In the genomic region with DNA sequence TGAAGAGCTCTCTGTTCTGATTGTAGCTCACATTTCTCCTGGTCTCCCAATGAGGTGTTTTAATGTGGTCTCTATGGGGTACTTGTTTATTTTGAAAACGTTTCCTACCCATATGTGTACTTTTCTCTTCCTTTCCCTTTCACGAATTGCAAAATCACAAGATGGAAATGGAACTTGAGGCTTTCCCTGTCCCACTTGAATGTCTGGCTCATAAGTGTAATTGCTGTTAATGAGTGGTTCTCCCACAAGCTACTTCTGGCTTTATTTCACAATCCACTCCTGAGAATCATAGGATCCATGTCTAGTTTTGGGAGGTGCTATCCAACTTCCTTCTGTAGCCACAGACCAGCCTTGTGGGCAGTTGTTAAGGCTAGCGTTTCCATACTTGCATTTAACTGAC, we compare ENCODE assay signal across 1 cellular context.
TF ChIP-seq lines count a peak whose summit lies in the region.

No MANE protein-coding gene starts in this region.

TF ChIP-seq in HEK293, 187 proteins besides CTCF, POLR2A, EP300 and RAD21 (continued from another document):
- TF ChIP-seq, protein P1, sequence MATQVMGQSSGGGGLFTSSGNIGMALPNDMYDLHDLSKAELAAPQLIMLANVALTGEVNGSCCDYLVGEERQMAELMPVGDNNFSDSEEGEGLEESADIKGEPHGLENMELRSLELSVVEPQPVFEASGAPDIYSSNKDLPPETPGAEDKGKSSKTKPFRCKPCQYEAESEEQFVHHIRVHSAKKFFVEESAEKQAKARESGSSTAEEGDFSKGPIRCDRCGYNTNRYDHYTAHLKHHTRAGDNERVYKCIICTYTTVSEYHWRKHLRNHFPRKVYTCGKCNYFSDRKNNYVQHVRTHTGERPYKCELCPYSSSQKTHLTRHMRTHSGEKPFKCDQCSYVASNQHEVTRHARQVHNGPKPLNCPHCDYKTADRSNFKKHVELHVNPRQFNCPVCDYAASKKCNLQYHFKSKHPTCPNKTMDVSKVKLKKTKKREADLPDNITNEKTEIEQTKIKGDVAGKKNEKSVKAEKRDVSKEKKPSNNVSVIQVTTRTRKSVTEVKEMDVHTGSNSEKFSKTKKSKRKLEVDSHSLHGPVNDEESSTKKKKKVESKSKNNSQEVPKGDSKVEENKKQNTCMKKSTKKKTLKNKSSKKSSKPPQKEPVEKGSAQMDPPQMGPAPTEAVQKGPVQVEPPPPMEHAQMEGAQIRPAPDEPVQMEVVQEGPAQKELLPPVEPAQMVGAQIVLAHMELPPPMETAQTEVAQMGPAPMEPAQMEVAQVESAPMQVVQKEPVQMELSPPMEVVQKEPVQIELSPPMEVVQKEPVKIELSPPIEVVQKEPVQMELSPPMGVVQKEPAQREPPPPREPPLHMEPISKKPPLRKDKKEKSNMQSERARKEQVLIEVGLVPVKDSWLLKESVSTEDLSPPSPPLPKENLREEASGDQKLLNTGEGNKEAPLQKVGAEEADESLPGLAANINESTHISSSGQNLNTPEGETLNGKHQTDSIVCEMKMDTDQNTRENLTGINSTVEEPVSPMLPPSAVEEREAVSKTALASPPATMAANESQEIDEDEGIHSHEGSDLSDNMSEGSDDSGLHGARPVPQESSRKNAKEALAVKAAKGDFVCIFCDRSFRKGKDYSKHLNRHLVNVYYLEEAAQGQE (tag by site-specific recombination; IDR thresholded peaks at IDR 0.05): 0 out of 2 replicates have a peak, but pooled peaks have one; percentile 11
- TF ChIP-seq SCRT2 (tag by site-specific recombination; IDR thresholded peaks at IDR 0.05) (no peak), ZNF324 (tag by site-specific recombination; IDR thresholded peaks at IDR 0.05) (no peak), ZNF677 (tag by site-specific recombination; IDR thresholded peaks at IDR 0.05) (no peak), ZSCAN30 (tag by site-specific recombination; IDR thresholded peaks at IDR 0.05) (no peak), ZNF768 (tag by site-specific recombination; IDR thresholded peaks at IDR 0.05) (no peak), PRDM1 (tag by site-specific recombination; IDR thresholded peaks at IDR 0.05) (0 out of 2 replicates have a peak, but pooled peaks have one; percentile 24), ZNF530 (tag by site-specific recombination; IDR thresholded peaks at IDR 0.05; ENCODE audit: low read depth) (no peak), ZNF23 (tag by site-specific recombination; IDR thresholded peaks at IDR 0.05; ENCODE audit: borderline replicate concordance) (no peak), ZNF341 (tag by site-specific recombination; IDR thresholded peaks at IDR 0.05; ENCODE audit: low read depth) (no peak), HOXD13 (CRISPR knock-in tag; IDR thresholded peaks at IDR 0.05; ENCODE audit: borderline replicate concordance) (no peak), SETDB1 (IDR thresholded peaks at IDR 0.05; ENCODE audit: insufficient read length, low read length) (no peak), ZNF114 (tag by site-specific recombination; IDR thresholded peaks at IDR 0.05) (no peak), MYNN (tag by site-specific recombination; IDR thresholded peaks at IDR 0.05; ENCODE audit: borderline replicate concordance) (no peak), ZNF610 (tag by site-specific recombination; IDR thresholded peaks at IDR 0.05; ENCODE audit: borderline replicate concordance) (no peak), ZNF658 (tag by site-specific recombination; IDR thresholded peaks at IDR 0.05) (no peak), BCL11A (tag by site-specific recombination; IDR thresholded peaks at IDR 0.05; ENCODE audit: low read depth) (no peak), ZFP69B (tag by site-specific recombination; IDR thresholded peaks at IDR 0.05) (no peak), ZNF747 (tag by site-specific recombination; IDR thresholded peaks at IDR 0.05) (no peak), SP3 (tag by site-specific recombination; IDR thresholded peaks at IDR 0.05) (no peak), KLF9 (tag by site-specific recombination; IDR thresholded peaks at IDR 0.05; ENCODE audit: low read depth) (no peak), ZBTB17 (tag by site-specific recombination; IDR thresholded peaks at IDR 0.05) (no peak), ZNF623 (tag by site-specific recombination; IDR thresholded peaks at IDR 0.05) (no peak), ZNF629 (tag by site-specific recombination; IDR thresholded peaks at IDR 0.05) (no peak), ZNF24 (tag by site-specific recombination; IDR thresholded peaks at IDR 0.05) (peak; percentile 50; the same call in 1 of the 2 replicates), ZNF16 (tag by site-specific recombination; IDR thresholded peaks at IDR 0.05; ENCODE audit: low read depth) (no peak), KLF7 (tag by site-specific recombination; IDR thresholded peaks at IDR 0.05; ENCODE audit: borderline replicate concordance) (no peak)
- TF ChIP-seq, protein P2, sequence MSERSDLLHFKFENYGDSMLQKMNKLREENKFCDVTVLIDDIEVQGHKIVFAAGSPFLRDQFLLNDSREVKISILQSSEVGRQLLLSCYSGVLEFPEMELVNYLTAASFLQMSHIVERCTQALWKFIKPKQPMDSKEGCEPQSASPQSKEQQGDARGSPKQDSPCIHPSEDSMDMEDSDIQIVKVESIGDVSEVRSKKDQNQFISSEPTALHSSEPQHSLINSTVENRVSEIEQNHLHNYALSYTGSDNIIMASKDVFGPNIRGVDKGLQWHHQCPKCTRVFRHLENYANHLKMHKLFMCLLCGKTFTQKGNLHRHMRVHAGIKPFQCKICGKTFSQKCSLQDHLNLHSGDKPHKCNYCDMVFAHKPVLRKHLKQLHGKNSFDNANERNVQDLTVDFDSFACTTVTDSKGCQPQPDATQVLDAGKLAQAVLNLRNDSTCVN (tag by site-specific recombination; optimal IDR thresholded peaks at IDR 0.05): no peak
- TF ChIP-seq, protein P3, sequence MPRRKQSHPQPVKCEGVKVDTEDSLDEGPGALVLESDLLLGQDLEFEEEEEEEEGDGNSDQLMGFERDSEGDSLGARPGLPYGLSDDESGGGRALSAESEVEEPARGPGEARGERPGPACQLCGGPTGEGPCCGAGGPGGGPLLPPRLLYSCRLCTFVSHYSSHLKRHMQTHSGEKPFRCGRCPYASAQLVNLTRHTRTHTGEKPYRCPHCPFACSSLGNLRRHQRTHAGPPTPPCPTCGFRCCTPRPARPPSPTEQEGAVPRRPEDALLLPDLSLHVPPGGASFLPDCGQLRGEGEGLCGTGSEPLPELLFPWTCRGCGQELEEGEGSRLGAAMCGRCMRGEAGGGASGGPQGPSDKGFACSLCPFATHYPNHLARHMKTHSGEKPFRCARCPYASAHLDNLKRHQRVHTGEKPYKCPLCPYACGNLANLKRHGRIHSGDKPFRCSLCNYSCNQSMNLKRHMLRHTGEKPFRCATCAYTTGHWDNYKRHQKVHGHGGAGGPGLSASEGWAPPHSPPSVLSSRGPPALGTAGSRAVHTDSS (tag by site-specific recombination; IDR thresholded peaks at IDR 0.05): no peak
- TF ChIP-seq, protein P4, sequence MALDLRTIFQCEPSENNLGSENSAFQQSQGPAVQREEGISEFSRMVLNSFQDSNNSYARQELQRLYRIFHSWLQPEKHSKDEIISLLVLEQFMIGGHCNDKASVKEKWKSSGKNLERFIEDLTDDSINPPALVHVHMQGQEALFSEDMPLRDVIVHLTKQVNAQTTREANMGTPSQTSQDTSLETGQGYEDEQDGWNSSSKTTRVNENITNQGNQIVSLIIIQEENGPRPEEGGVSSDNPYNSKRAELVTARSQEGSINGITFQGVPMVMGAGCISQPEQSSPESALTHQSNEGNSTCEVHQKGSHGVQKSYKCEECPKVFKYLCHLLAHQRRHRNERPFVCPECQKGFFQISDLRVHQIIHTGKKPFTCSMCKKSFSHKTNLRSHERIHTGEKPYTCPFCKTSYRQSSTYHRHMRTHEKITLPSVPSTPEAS (tag by site-specific recombination; IDR thresholded peaks at IDR 0.05): no peak
- TF ChIP-seq, protein P5, sequence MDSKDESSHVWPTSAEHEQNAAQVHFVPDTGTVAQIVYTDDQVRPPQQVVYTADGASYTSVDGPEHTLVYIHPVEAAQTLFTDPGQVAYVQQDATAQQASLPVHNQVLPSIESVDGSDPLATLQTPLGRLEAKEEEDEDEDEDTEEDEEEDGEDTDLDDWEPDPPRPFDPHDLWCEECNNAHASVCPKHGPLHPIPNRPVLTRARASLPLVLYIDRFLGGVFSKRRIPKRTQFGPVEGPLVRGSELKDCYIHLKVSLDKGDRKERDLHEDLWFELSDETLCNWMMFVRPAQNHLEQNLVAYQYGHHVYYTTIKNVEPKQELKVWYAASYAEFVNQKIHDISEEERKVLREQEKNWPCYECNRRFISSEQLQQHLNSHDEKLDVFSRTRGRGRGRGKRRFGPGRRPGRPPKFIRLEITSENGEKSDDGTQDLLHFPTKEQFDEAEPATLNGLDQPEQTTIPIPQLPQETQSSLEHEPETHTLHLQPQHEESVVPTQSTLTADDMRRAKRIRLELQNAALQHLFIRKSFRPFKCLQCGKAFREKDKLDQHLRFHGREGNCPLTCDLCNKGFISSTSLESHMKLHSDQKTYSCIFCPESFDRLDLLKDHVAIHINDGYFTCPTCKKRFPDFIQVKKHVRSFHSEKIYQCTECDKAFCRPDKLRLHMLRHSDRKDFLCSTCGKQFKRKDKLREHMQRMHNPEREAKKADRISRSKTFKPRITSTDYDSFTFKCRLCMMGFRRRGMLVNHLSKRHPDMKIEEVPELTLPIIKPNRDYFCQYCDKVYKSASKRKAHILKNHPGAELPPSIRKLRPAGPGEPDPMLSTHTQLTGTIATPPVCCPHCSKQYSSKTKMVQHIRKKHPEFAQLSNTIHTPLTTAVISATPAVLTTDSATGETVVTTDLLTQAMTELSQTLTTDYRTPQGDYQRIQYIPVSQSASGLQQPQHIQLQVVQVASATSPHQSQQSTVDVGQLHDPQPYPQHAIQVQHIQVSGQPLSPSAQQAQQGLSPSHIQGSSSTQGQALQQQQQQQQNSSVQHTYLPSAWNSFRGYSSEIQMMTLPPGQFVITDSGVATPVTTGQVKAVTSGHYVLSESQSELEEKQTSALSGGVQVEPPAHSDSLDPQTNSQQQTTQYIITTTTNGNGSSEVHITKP (tag by site-specific recombination; IDR thresholded peaks at IDR 0.05): peak; percentile 34; the same call in 1 of the 2 replicates
- TF ChIP-seq, protein P6, sequence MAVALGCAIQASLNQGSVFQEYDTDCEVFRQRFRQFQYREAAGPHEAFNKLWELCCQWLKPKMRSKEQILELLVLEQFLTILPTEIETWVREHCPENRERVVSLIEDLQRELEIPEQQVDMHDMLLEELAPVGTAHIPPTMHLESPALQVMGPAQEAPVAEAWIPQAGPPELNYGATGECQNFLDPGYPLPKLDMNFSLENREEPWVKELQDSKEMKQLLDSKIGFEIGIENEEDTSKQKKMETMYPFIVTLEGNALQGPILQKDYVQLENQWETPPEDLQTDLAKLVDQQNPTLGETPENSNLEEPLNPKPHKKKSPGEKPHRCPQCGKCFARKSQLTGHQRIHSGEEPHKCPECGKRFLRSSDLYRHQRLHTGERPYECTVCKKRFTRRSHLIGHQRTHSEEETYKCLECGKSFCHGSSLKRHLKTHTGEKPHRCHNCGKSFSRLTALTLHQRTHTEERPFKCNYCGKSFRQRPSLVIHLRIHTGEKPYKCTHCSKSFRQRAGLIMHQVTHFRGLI (tag by site-specific recombination; IDR thresholded peaks at IDR 0.05): no peak
TF ChIP-seq in HEK293: peak in this region for 6.
